In the genomic region with DNA sequence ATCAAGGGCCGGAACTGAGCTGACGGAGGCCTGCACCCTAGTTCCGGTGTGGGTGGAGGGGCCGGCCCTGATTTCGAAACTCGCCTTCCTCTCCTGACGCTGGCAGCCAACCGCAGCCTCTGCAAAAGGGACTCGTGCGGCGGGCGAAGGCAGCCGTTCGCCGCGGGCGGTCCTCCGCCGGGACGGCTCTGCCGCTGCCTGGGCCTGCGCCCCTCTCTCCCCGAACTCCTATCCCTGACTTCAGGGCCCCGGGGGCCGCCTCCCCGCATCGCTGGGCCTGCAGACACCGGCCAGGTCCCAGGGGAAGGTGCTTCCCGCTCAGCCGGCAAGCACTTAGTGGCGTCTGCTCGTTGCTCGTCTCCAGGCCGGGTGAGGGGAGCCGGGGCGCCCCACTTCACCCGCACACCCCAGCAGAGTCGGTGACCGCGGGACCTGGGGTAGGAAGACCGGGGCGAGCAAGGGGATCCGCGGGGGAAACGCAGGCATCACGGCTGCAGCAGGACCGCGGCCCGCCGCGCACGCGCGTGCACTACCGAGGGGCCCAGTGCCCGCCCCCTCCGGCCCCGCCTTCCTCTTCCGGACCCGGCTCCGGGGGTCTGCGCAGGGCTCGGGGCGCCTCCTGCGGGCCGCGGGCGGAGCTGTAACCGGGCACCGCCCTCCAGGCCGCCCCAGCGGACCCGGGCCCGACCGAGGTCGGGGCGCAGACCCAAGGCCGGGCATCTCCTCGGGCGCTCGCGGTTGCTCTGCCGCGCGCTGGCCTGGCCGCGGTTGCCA, we compare ENCODE assay signal across 9 cellular contexts. TPM values are rescaled to one million over a fixed set of nuclear protein-coding genes. Genes with fewer than 3 reads are reported as not detected.
DNase-seq lines count a peak whose midpoint lies in the region; ATAC-seq, FAIRE-seq and TF ChIP-seq lines count a peak whose summit lies in the region.
"Had no signal": no experiment of that assay in that cellular context is flagged by ENCODE, and none has a peak within 500 bp of the region (broad histone marks: within the 10 kb centered on the region; RNA-seq: fewer than 3 reads in every experiment).

No MANE protein-coding gene starts in this region.

- H3K4me3 ChIP-seq in AG09309 (ENCODE audit: control insufficient read depth, low read depth, low read length), result peak overlapping the region; percentile 73
- H3K4me3 ChIP-seq in kidney (ENCODE audit: low read length in 2 of 2), result peak overlapping the region; percentile 31 to 68

- peak overlapping the region; percentile 22 to 84 for H3K9ac ChIP-seq in kidney (ENCODE audit: low read length in 2 of 2)

- peaks cover 15% of the 10 kb centered on the region for H3K4me1 Mint-ChIP-seq in WTC11

- TF ChIP-seq CTCF in AG09309 (IDR thresholded peaks at IDR 0.05; ENCODE audit: control insufficient read depth, insufficient read depth, low read depth, low read length, missing control alignments) (peak; percentile 13), WTC11 (IDR thresholded peaks at IDR 0.05) (peak; percentile 26; the same call in 1 of the 2 replicates), kidney (IDR thresholded peaks at IDR 0.05; ENCODE audit: borderline replicate concordance, extremely low read depth, insufficient read depth) (peak; percentile 4)

- DNase-seq in AG09309 (ENCODE audit: low read depth) (peak; percentile 71), NCI-H2227 treated with DMSO at 0.1 percent for 48 hours (lab: John Stamatoyannopoulos, UW) (peak; percentile 84), WTC11 (ENCODE audit: low spot score) (peak; percentile 83), caudate nucleus (lab: John Stamatoyannopoulos, UW) (peak in 56 of 61 donors; percentile 21 to 88 (median 78)), kidney (peak; percentile 97)
- DNase-seq in stimulated activated CD4-positive, alpha-beta T cell treated with anti-CD3 and anti-CD28 coated beads, Interleukin-12 subunit alpha, Interleukin-12 subunit beta, amount 100 ng/mL, for 48 hours (ENCODE audit: low read depth in 2 of 3, low spot score in 1 of 3), result peak; percentile 83 to 85 (median 84)

- H3K36me3 ChIP-seq in kidney (ENCODE audit: control insufficient read depth in 1 of 2, insufficient read depth in 2 of 2, low read length in 2 of 2), result peaks cover 8 to 10% of the 10 kb centered on the region in 2 donors

- intact Hi-C loops in kidney (cut with DNase I), result no loop called here

- peak overlapping the region; percentile 66 for H3K4me3 Mint-ChIP-seq in WTC11

- H3K9me3 ChIP-seq in kidney (ENCODE audit: control insufficient read depth in 1 of 2, low read length in 2 of 2), result no peaks in the 10 kb centered on the region

- peaks cover 12% of the 10 kb centered on the region for H3K36me3 Mint-ChIP-seq in WTC11

- H3K4me1 ChIP-seq in kidney (ENCODE audit: control insufficient read depth in 1 of 2, insufficient read depth in 1 of 2, low read depth in 1 of 2, low read length in 2 of 2), result peaks cover 12 to 24% of the 10 kb centered on the region in 2 donors

- POLR2A ChIA-PET in WTC11 (lab: Charles Lee), result interaction anchor here (0.7 to 3.2 kb wide), 5 partner anchors 11 to 170 kb away, joined by 3 to 24 read pairs (median 7); a partner anchor contains a TSS

- no peaks in the 10 kb centered on the region for H3K9me3 Mint-ChIP-seq in WTC11

- H3K27me3 Mint-ChIP-seq in WTC11 (ENCODE audit: low read depth), result no peaks in the 10 kb centered on the region

- peak overlapping the region; percentile 95; the same call in 1 of the 2 replicates for H3K27ac Mint-ChIP-seq in WTC11

- H3K27ac ChIP-seq in caudate nucleus (ENCODE audit: low read depth, low read length) (peak overlapping the region; percentile 95), kidney (ENCODE audit: low read depth in 2 of 2, low read length in 2 of 2) (peak overlapping the region; percentile 88 to 89)

- CTCF ChIA-PET in WTC11 (lab: Charles Lee), result interaction anchor here (0.5 to 3.0 kb wide), 22 partner anchors 8 to 1441 kb away, joined by 3 to 39 read pairs (median 4); a partner anchor contains a TSS

- no peak for FAIRE-seq in kidney (lab: Jason Lieb, UNC)
- FAIRE-seq: TTC549 had no signal

- peak; percentile 66 for ATAC-seq in GM18868 (IDR thresholded peaks at IDR 0.05; ENCODE audit: unreplicated experiment)
- ATAC-seq in HG03097 (IDR thresholded peaks at IDR 0.05; ENCODE audit: low FRiP score, unreplicated experiment), result peak; percentile 62
- peak; percentile 88 for ATAC-seq in WTC11

TF ChIP-seq in WTC11, 78 proteins besides CTCF, POLR2A, EP300 and RAD21 (continues in another document):
- TF ChIP-seq TCF7 (CRISPR knock-in tag; IDR thresholded peaks at IDR 0.05; ENCODE audit: low read depth), result no peak
- no peak for TF ChIP-seq FOXJ3 (CRISPR knock-in tag; IDR thresholded peaks at IDR 0.05; ENCODE audit: borderline replicate concordance)
- no peak for TF ChIP-seq NFE2L1 (CRISPR knock-in tag; IDR thresholded peaks at IDR 0.05)
- TF ChIP-seq ZNF263 (CRISPR knock-in tag; IDR thresholded peaks at IDR 0.05; ENCODE audit: low read depth), result no peak
- no peak for TF ChIP-seq GABPB1 (CRISPR knock-in tag; IDR thresholded peaks at IDR 0.05)
- TF ChIP-seq ZNF423 (CRISPR knock-in tag; IDR thresholded peaks at IDR 0.05), result no peak
- TF ChIP-seq HMGA2 (CRISPR knock-in tag; IDR thresholded peaks at IDR 0.05), result no peak
- TF ChIP-seq JUN (CRISPR knock-in tag; IDR thresholded peaks at IDR 0.05), result no peak
- TF ChIP-seq SOX15 (CRISPR knock-in tag; IDR thresholded peaks at IDR 0.05), result no peak
- TF ChIP-seq MYBL2 (CRISPR knock-in tag; IDR thresholded peaks at IDR 0.05), result peak; percentile 48; the same call in 1 of the 2 replicates
- no peak for TF ChIP-seq TEAD4 (CRISPR knock-in tag; IDR thresholded peaks at IDR 0.05)
- TF ChIP-seq ZNF396 (CRISPR knock-in tag; IDR thresholded peaks at IDR 0.05; ENCODE audit: borderline replicate concordance), result no peak
- TF ChIP-seq, protein P1, sequence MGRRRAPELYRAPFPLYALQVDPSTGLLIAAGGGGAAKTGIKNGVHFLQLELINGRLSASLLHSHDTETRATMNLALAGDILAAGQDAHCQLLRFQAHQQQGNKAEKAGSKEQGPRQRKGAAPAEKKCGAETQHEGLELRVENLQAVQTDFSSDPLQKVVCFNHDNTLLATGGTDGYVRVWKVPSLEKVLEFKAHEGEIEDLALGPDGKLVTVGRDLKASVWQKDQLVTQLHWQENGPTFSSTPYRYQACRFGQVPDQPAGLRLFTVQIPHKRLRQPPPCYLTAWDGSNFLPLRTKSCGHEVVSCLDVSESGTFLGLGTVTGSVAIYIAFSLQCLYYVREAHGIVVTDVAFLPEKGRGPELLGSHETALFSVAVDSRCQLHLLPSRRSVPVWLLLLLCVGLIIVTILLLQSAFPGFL (CRISPR knock-in tag; IDR thresholded peaks at IDR 0.05; ENCODE audit: borderline replicate concordance), result no peak
- TF ChIP-seq, protein P2, sequence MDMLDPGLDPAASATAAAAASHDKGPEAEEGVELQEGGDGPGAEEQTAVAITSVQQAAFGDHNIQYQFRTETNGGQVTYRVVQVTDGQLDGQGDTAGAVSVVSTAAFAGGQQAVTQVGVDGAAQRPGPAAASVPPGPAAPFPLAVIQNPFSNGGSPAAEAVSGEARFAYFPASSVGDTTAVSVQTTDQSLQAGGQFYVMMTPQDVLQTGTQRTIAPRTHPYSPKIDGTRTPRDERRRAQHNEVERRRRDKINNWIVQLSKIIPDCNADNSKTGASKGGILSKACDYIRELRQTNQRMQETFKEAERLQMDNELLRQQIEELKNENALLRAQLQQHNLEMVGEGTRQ (CRISPR knock-in tag; IDR thresholded peaks at IDR 0.05), result no peak
- TF ChIP-seq, protein P3, sequence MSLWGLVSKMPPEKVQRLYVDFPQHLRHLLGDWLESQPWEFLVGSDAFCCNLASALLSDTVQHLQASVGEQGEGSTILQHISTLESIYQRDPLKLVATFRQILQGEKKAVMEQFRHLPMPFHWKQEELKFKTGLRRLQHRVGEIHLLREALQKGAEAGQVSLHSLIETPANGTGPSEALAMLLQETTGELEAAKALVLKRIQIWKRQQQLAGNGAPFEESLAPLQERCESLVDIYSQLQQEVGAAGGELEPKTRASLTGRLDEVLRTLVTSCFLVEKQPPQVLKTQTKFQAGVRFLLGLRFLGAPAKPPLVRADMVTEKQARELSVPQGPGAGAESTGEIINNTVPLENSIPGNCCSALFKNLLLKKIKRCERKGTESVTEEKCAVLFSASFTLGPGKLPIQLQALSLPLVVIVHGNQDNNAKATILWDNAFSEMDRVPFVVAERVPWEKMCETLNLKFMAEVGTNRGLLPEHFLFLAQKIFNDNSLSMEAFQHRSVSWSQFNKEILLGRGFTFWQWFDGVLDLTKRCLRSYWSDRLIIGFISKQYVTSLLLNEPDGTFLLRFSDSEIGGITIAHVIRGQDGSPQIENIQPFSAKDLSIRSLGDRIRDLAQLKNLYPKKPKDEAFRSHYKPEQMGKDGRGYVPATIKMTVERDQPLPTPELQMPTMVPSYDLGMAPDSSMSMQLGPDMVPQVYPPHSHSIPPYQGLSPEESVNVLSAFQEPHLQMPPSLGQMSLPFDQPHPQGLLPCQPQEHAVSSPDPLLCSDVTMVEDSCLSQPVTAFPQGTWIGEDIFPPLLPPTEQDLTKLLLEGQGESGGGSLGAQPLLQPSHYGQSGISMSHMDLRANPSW (CRISPR knock-in tag; conservative IDR thresholded peaks at IDR 0.05; ENCODE audit: low read depth), result peak; percentile 91; the same call in 1 of the 2 replicates
- no peak for TF ChIP-seq MXD4 (CRISPR knock-in tag; IDR thresholded peaks at IDR 0.05; ENCODE audit: borderline replicate concordance)
- no peak for TF ChIP-seq OVOL2 (CRISPR knock-in tag; IDR thresholded peaks at IDR 0.05; ENCODE audit: borderline replicate concordance)
- TF ChIP-seq TP53 (CRISPR knock-in tag; IDR thresholded peaks at IDR 0.05), result peak; percentile 87
- no peak for TF ChIP-seq ZNF671 (CRISPR knock-in tag; IDR thresholded peaks at IDR 0.05)
- 0 out of 2 replicates have a peak, but pooled peaks have one; percentile 49 for TF ChIP-seq CREB1 (CRISPR knock-in tag; IDR thresholded peaks at IDR 0.05)

RNA-seq across cellular contexts. Expression of a gene that starts 0.5 kb away (rescaled TPM):
- total RNA-seq in WTC11 (2021) (36.8 to 55.5 TPM (median 42.4 TPM) in 3 replicates), kidney (68.3 TPM)
- 21.9 TPM for polyA plus RNA-seq in kidney (ENCODE audit: insufficient read depth, low read depth, low replicate concordance)

RNA-seq across cellular contexts. Expression of a gene that starts 14.7 kb away (rescaled TPM):
- total RNA-seq in WTC11 (2021), result 34.8 to 43.4 TPM (median 42.3 TPM) in 3 replicates
- total RNA-seq in kidney, result 68.9 TPM
- polyA plus RNA-seq in kidney (ENCODE audit: insufficient read depth, low read depth, low replicate concordance), result 25.0 TPM

RNA-seq across cellular contexts. Expression of a gene that starts 22.4 kb away (rescaled TPM):
- total RNA-seq in WTC11 (2021), result 59.4 to 68.1 TPM (median 61.4 TPM) in 3 replicates
- 80.8 TPM for total RNA-seq in kidney
- polyA plus RNA-seq in kidney (ENCODE audit: insufficient read depth, low read depth, low replicate concordance), result 28.2 TPM

Comparison
In these comparisons a context has a peak if more than half of its experiments do, and no peak if none do; other contexts are left out.
1. Peak in every context shown above with its lines: DNase-seq, ATAC-seq, H3K4me3 ChIP-seq and H3K27ac ChIP-seq.